Comparison of ENCODE assay signal across 20 cellular contexts in the genomic region with DNA sequence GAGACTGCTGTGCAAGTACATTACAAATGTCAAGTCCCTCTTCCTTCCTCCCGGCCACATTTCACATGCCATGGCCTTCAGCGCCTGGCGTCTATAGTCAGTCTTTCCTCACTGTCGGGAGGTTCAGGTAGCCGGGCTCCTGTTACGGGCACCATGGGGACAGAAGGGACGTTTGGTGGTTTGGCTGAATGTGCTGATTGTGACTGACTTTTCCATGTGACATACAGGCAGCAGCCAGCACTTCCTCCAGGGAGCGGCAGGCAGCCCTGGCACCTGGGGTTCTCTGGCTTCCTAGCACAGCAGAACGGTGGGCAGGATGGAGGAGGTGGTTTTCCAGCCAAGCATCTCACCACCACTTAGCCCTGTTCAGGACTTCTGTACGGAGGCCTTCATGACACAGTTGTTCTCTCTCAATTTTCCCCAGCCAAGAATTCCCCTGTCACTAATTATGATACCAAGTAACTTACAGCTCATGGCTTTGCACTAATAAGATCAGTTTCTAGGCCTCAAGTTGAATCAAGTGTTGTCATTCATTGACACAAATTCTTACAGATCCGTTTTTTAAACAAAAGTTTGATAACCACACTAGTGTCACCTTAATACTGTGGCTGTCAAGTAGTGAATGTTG.
DNase-seq lines count a peak whose midpoint lies in the region; ATAC-seq and TF ChIP-seq lines count a peak whose summit lies in the region.
"Had no signal": no experiment of that assay in that cellular context is flagged by ENCODE, and none has a peak within 500 bp of the region (broad histone marks: within the 10 kb centered on the region; RNA-seq: fewer than 3 reads in every experiment).

No MANE protein-coding gene starts in this region.

- peak overlapping the region; percentile 69 for H3K27ac ChIP-seq in endodermal cell (ENCODE audit: low read depth, low read length)
- H3K27ac ChIP-seq: body of pancreas, prostate gland, skin epidermis, upper lobe of left lung had no signal

- H3K4me1 ChIP-seq in endodermal cell (ENCODE audit: control insufficient read depth, insufficient read depth, low read length) = no peaks in the 10 kb centered on the region
- H3K4me1 ChIP-seq: body of pancreas, upper lobe of left lung had no signal

- no peak overlapping the region for H3K4me3 ChIP-seq in endodermal cell (ENCODE audit: low read length)
- H3K4me3 ChIP-seq: body of pancreas, esophagus squamous epithelium, lung, prostate gland, skin epidermis, upper lobe of left lung had no signal

- H3K27ac Mint-ChIP-seq in endodermal cell = no peak overlapping the region

- H3K27me3 Mint-ChIP-seq in endodermal cell (ENCODE audit: insufficient read depth) = no peaks in the 10 kb centered on the region

- no peaks in the 10 kb centered on the region for H3K36me3 Mint-ChIP-seq in endodermal cell (ENCODE audit: low read depth)

- no peaks in the 10 kb centered on the region for H3K9me3 Mint-ChIP-seq in endodermal cell

- WGBS in endodermal cell (ENCODE audit: insufficient coverage in 1 of 2, insufficient read length in 1 of 2), 2 experiments = 71 to 84% methylated on average over 1 to 11 of the region's 11 CpGs

- TF ChIP-seq CTCF in endodermal cell (conservative IDR thresholded peaks at IDR 0.05) = no peak

- peaks cover 22% of the 10 kb centered on the region for H3K4me1 Mint-ChIP-seq in endodermal cell

- no peak overlapping the region for H3K9ac ChIP-seq in endodermal cell (ENCODE audit: extremely low read depth, low read length, poor library complexity, severe bottlenecking)

- no peaks in the 10 kb centered on the region for H3K27me3 ChIP-seq in endodermal cell (ENCODE audit: control insufficient read depth, insufficient read depth, low read length, poor library complexity, severe bottlenecking)
- H3K27me3 ChIP-seq: body of pancreas, esophagus squamous epithelium, upper lobe of left lung had no signal

- ATAC-seq in GM21381 (IDR thresholded peaks at IDR 0.05; ENCODE audit: unreplicated experiment) = no peak
- ATAC-seq: body of pancreas had no signal

- no peak overlapping the region for H3K4me3 Mint-ChIP-seq in endodermal cell

- no peaks in the 10 kb centered on the region for H3K9me3 ChIP-seq in endodermal cell (ENCODE audit: control insufficient read depth, low read length)
- H3K9me3 ChIP-seq: body of pancreas, esophagus squamous epithelium, prostate gland, upper lobe of left lung had no signal

- H3K36me3 ChIP-seq in endodermal cell (ENCODE audit: control insufficient read depth, insufficient read depth, low read length) = no peaks in the 10 kb centered on the region
- H3K36me3 ChIP-seq: esophagus squamous epithelium, prostate gland had no signal

- peak; percentile 24 for DNase-seq in NCI-H82 (lab: John Stamatoyannopoulos, UW)
- no peak for DNase-seq in NCI-H82 treated with DMSO at 0.1 percent for 48 hours (lab: John Stamatoyannopoulos, UW; ENCODE audit: unreplicated experiment)
- DNase-seq in NCI-H526 treated with DMSO at 0.1 percent for 48 hours (lab: John Stamatoyannopoulos, UW) = peak; percentile 32
- no peak for DNase-seq in endodermal cell
- DNase-seq in retina = peak; percentile 34
- no peak for DNase-seq in Kasumi-1 (lab: John Stamatoyannopoulos, UW)
- DNase-seq in hepatic stellate cell (ENCODE audit: low spot score) = no peak
- DNase-seq: activated gamma-delta T cell treated with Interleukin-2 at 50 U/mL for 16 hours; body of pancreas; cortex of kidney; esophagus squamous epithelium; islet precursor cell; MV-4-11; SIG-M5; stimulated activated CD4-positive, alpha-beta T cell treated with anti-CD3 and anti-CD28 coated beads, Interleukin-1b, Interleukin-23, amount 100 ng/mL, for 48 hours; upper lobe of left lung had no signal

Comparison
In these comparisons a context has a peak if more than half of its experiments do, and no peak if none do; other contexts are left out.
1. DNase-seq: peak in NCI-H82 (single experiment), NCI-H526 treated with DMSO at 0.1 percent for 48 hours (single experiment) and retina (single experiment); none in NCI-H82 treated with DMSO at 0.1 percent for 48 hours (single experiment), endodermal cell (single experiment), Kasumi-1 (0 of 2) and hepatic stellate cell (single experiment).